Comparison of ENCODE assay signal across 10 cellular contexts in genomic region chr17:21402166-21402571, GRCh38. TPM values are rescaled to one million over a fixed set of nuclear protein-coding genes. Genes with fewer than 3 reads are reported as not detected.
DNase-seq lines count a peak whose midpoint lies in the region; ATAC-seq, FAIRE-seq and TF ChIP-seq lines count a peak whose summit lies in the region.
"Not testable (repeated sequence)": the region's sequence is repeated elsewhere in the genome, so short reads cannot be mapped to it uniquely, and the experiment has no call there.
"Had no signal": no experiment of that assay in that cellular context is flagged by ENCODE, and none has a peak within 500 bp of the region (broad histone marks: within the 10 kb centered on the region; RNA-seq: fewer than 3 reads in every experiment).

No MANE protein-coding gene starts in this region.

- TF ChIP-seq CTCF in A549 (IDR thresholded peaks at IDR 0.05); right atrium auricular region (IDR thresholded peaks at IDR 0.05); neural crest cell (conservative IDR thresholded peaks at IDR 0.05): not testable (repeated sequence)

- H3K9me3 Mint-ChIP-seq in neural crest cell, result not testable (repeated sequence)

- H3K27me3 ChIP-seq in GM23248 (replicated peaks; ENCODE audit: insufficient read depth); right atrium auricular region: not testable (repeated sequence)

- POLR2A ChIA-PET in A549 (lab: Yijun Ruan, JAX), result not testable (repeated sequence)

- H3K9ac ChIP-seq in GM23248, result peak overlapping the region; percentile 78

- not testable (repeated sequence) for H3K36me3 Mint-ChIP-seq in neural crest cell (ENCODE audit: low read depth)

- H3K9me3 ChIP-seq in A549; GM23248 (ENCODE audit: low read depth); right atrium auricular region: not testable (repeated sequence)

- not testable (repeated sequence) for H3K9me2 ChIP-seq in GM23248 (ENCODE audit: insufficient read depth)

- H3K27ac ChIP-seq in A549 (peak overlapping the region; percentile 53 to 79), GM23248 (peak overlapping the region; percentile 88), right atrium auricular region (peak overlapping the region; percentile 71 to 80)

- peak overlapping the region; percentile 81 for H3K27ac Mint-ChIP-seq in neural crest cell (ENCODE audit: unreplicated experiment)

- TF ChIP-seq POLR2A in A549 (IDR thresholded peaks at IDR 0.05; ENCODE audit: low read length), result not testable (repeated sequence)

- H3K4me1 ChIP-seq in A549 (peaks cover 16% of the 10 kb centered on the region), GM23248 (ENCODE audit: insufficient read depth) (peaks cover 14% of the 10 kb centered on the region), right atrium auricular region (peaks cover 0 to 77% of the 10 kb centered on the region in 2 donors)

- not testable (repeated sequence) for H3K36me3 ChIP-seq in GM23248 (ENCODE audit: low read depth); right atrium auricular region

- H3K4me3 ChIP-seq in A549, GM23248, right atrium auricular region: not testable (repeated sequence)

- DNase-seq in A549 (ENCODE audit: low read depth in 1 of 2, low spot score in 1 of 2), result peak; percentile 54 to 73
- peak; percentile 93 for DNase-seq in GM23248
- peak; percentile 64 to 86 for DNase-seq in NCI-H446 (lab: John Stamatoyannopoulos, UW)
- peak; percentile 75 for DNase-seq in amniotic stem cell (lab: John Stamatoyannopoulos, UW)
- peak; percentile 54 for DNase-seq in epidermal melanocyte (ENCODE audit: insufficient read length, low spot score)
- peak; percentile 83 for DNase-seq in right atrium auricular region (ENCODE audit: low spot score)
- DNase-seq in neural crest cell (ENCODE audit: low read depth, low spot score), result not testable (repeated sequence)
- DNase-seq in smooth muscle cell of the brain vasculature (ENCODE audit: low read depth, low spot score), result peak; percentile 72

- H3K4me1 Mint-ChIP-seq in neural crest cell, result peaks cover 30% of the 10 kb centered on the region

- not testable (repeated sequence) for TF ChIP-seq EP300 in A549 (IDR thresholded peaks at IDR 0.05)

- CTCF ChIA-PET in A549 (lab: Yijun Ruan, JAX), result interaction anchor here (0.6 kb wide), 1 partner anchor 137 kb away, joined by 3 read pairs; no protein-coding TSS in a partner anchor

- H3F3A ChIP-seq in GM23248 (ENCODE audit: insufficient read depth), result peaks cover 11% of the 10 kb centered on the region; the same call in 1 of the 2 replicates

- in situ Hi-C loops in GM23248 (cut with MboI), result not testable (repeated sequence)

- peak overlapping the region; percentile 40; the same call in 1 of the 2 replicates for H2AFZ ChIP-seq in GM23248

- FAIRE-seq in A549 (lab: Jason Lieb, UNC), result peak; percentile 99

- not testable (repeated sequence) for H4K20me1 ChIP-seq in GM23248 (ENCODE audit: insufficient read depth)

- not testable (repeated sequence) for TF ChIP-seq RAD21 in A549 (conservative IDR thresholded peaks at IDR 0.05 in 1 of 2, IDR thresholded peaks at IDR 0.05 in 1 of 2)

- not testable (repeated sequence) for H3K79me2 ChIP-seq in GM23248 (ENCODE audit: insufficient read depth)

- peak overlapping the region; percentile 8; the same call in 1 of the 3 replicates for H3K4me2 ChIP-seq in A549
- not testable (repeated sequence) for H3K4me2 ChIP-seq in GM23248 (ENCODE audit: unreplicated experiment)

- 15% methylated on average over 8 of the region's 8 CpGs for WGBS in A549 (ENCODE audit: missing lambda C conversion rate)
- 13 to 20% methylated on average over 8 of the region's 8 CpGs for WGBS in GM23248 (ENCODE audit: low coverage in 1 of 2, low lambda C conversion rate in 2 of 2, missing lambda C conversion rate in 2 of 2), 2 experiments

- H3K27me3 Mint-ChIP-seq in neural crest cell (ENCODE audit: low read depth), result not testable (repeated sequence)

- ATAC-seq in A549, result peak; percentile 60 to 86

- H3K4me3 Mint-ChIP-seq in neural crest cell, result not testable (repeated sequence)

RNA-seq across cellular contexts. Expression of gene KCNJ12, which starts 26.0 kb away (rescaled TPM):
- polyA plus RNA-seq in A549 (2011; rRNA removed), result 0.34 and 0.38 TPM in 2 replicates
- 0.82 and 1.0 TPM in 2 replicates for polyA plus RNA-seq in A549 (2012; cell fraction: cytosol; rRNA removed)
- polyA plus RNA-seq in A549 (2012; cell fraction: nucleus; rRNA removed), result 1.5 and 1.7 TPM in 2 replicates
- 0.44 to 0.54 TPM (median 0.46 TPM) in 3 replicates for polyA plus RNA-seq in A549 (2017; fragmentation: RNase III; extraction: RNeasy Plus Mini Kit Qiagen cat#74134 plus additional on column Dnase treatment)
- 0.37 and 0.44 TPM in 2 replicates for polyA minus RNA-seq in A549 (2011; rRNA and poly(A)+ RNA removed)
- total RNA-seq in GM23248 (2014; rRNA removed; shearing (Covaris generic)), result 0.54 and 1.0 TPM in 2 replicates
- polyA plus RNA-seq in GM23248 (2016; fragmentation: Nextera tagmentation; extraction: Ambion mirVana), result 0.29 and 0.33 TPM in 2 replicates
- 10 to 100 TPM; 12.0 to 17.3 TPM for total RNA-seq in right atrium auricular region
- total RNA-seq in neural crest cell, result 6.1 and 6.6 TPM in 2 replicates
- total RNA-seq: activated CD4-positive, alpha-beta memory T cell treated with anti-CD3 and anti-CD28 coated beads for 36 hours had no signal
- polyA plus RNA-seq: naive thymus-derived CD4-positive, alpha-beta T cell had no signal
